Comparison of ENCODE assay signal across 9 cellular contexts in the genomic region with DNA sequence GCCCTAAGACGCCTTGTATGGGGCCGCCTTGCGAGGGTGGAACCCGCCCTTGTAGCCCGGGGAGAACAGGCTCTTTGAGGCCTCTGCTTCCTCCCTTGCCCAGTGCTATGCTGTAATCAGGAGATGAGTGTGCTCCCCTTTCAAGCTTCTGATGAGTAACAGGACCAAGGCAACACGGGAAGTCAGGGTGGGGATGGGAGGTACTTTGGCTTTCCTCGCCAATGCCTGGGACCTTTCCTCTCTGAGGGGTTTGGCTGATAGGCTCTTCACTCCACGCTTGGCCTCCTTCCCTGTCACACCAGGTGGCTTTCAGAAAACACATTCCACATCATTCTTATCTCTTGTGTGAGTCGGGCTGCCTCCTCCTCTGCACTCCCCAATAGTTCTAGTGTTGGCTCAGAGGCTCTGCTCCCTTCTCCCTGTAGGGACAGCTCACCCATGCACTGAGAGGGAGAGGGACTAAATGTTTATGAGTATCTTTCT.
DNase-seq lines count a peak whose midpoint lies in the region; ATAC-seq and TF ChIP-seq lines count a peak whose summit lies in the region.
"Had no signal": no experiment of that assay in that cellular context is flagged by ENCODE, and none has a peak within 500 bp of the region (broad histone marks: within the 10 kb centered on the region; RNA-seq: fewer than 3 reads in every experiment).

No MANE protein-coding gene starts in this region.

- WGBS in heart right ventricle, 2 donors: 38 to 48% methylated on average over 9 of the region's 9 CpGs

- peak overlapping the region in 6 of 10 donors; percentile 25 to 52 (median 34) for H3K27ac ChIP-seq in heart right ventricle

- no peak for TF ChIP-seq CTCF in heart right ventricle (IDR thresholded peaks at IDR 0.05)

- intact Hi-C loops in activated T-helper 1 cell treated with anti-CD3 and anti-CD28 coated beads, Interleukin-12 subunit alpha, Interleukin-12 subunit beta, Interleukin-2, Interleukin-4 antibody, amounts not matched to agents 30 ng/mL and 10 ng/mL and 1 ng/mL, durations not matched to agents 14 hours and 24 hours and 36 hours (cut with micrococcal nuclease): no loop called here
- intact Hi-C loops in heart right ventricle (cut with DNase I): no loop called here

- H3K9me3 Mint-ChIP-seq in activated T-helper 1 cell treated with anti-CD3 and anti-CD28 coated beads, Interleukin-12 subunit alpha, Interleukin-12 subunit beta, Interleukin-2, Interleukin-4 antibody, amounts not matched to agents 30 ng/mL and 10 ng/mL and 1 ng/mL, durations not matched to agents 14 hours and 24 hours and 36 hours: peaks cover 10% of the 10 kb centered on the region
- peaks cover 0 to 4% of the 10 kb centered on the region in 2 donors for H3K9me3 Mint-ChIP-seq in stimulated activated naive CD8-positive, alpha-beta T cell treated with anti-CD3 and anti-CD28 coated beads, Interleukin-15, amount 100 ng/mL, for 72 hours

- H3K9me3 ChIP-seq in heart right ventricle: no peaks in the 10 kb centered on the region

- no peaks in the 10 kb centered on the region for H3K36me3 ChIP-seq in heart right ventricle

- DNase-seq in activated CD8-positive, alpha-beta memory T cell treated with anti-CD3 and anti-CD28 coated beads, Interleukin-2, amount 50 U/mL, for 4 hours: peak; percentile 18
- no peak for DNase-seq in activated CD8-positive, alpha-beta memory T cell treated with anti-CD3 and anti-CD28 coated beads, Interleukin-2, amount 50 U/mL, for 48 hours
- no peak for DNase-seq in activated T-helper 1 cell treated with anti-CD3 and anti-CD28 coated beads, Interleukin-12 subunit alpha, Interleukin-12 subunit beta, Interleukin-2, Interleukin-4 antibody, amounts not matched to agents 30 ng/mL and 10 ng/mL and 1 ng/mL, durations not matched to agents 14 hours and 24 hours and 36 hours (ENCODE audit: low spot score)
- peak; percentile 20 to 44 for DNase-seq in heart right ventricle
- peak in 1 of 2 donors; percentile 24 for DNase-seq in stimulated activated naive CD8-positive, alpha-beta T cell treated with anti-CD3 and anti-CD28 coated beads, Interleukin-15, amount 100 ng/mL, for 72 hours
- DNase-seq in GDM1 (lab: John Stamatoyannopoulos, UW): no peak
- DNase-seq in NCI-H2171 (lab: John Stamatoyannopoulos, UW): no peak
- DNase-seq: H7 had no signal

- no peaks in the 10 kb centered on the region for H3K27me3 Mint-ChIP-seq in activated T-helper 1 cell treated with anti-CD3 and anti-CD28 coated beads, Interleukin-12 subunit alpha, Interleukin-12 subunit beta, Interleukin-2, Interleukin-4 antibody, amounts not matched to agents 30 ng/mL and 10 ng/mL and 1 ng/mL, durations not matched to agents 14 hours and 24 hours and 36 hours (ENCODE audit: insufficient read depth)
- no peaks in the 10 kb centered on the region for H3K27me3 Mint-ChIP-seq in stimulated activated naive CD8-positive, alpha-beta T cell treated with anti-CD3 and anti-CD28 coated beads, Interleukin-15, amount 100 ng/mL, for 72 hours

- no peak overlapping the region for H3K4me3 Mint-ChIP-seq in activated T-helper 1 cell treated with anti-CD3 and anti-CD28 coated beads, Interleukin-12 subunit alpha, Interleukin-12 subunit beta, Interleukin-2, Interleukin-4 antibody, amounts not matched to agents 30 ng/mL and 10 ng/mL and 1 ng/mL, durations not matched to agents 14 hours and 24 hours and 36 hours
- no peak overlapping the region for H3K4me3 Mint-ChIP-seq in stimulated activated naive CD8-positive, alpha-beta T cell treated with anti-CD3 and anti-CD28 coated beads, Interleukin-15, amount 100 ng/mL, for 72 hours

- H3K4me1 ChIP-seq in heart right ventricle: peaks cover 0 to 22% (median 8%) of the 10 kb centered on the region in 9 donors

- peaks cover 66% of the 10 kb centered on the region for H3K4me1 Mint-ChIP-seq in activated T-helper 1 cell treated with anti-CD3 and anti-CD28 coated beads, Interleukin-12 subunit alpha, Interleukin-12 subunit beta, Interleukin-2, Interleukin-4 antibody, amounts not matched to agents 30 ng/mL and 10 ng/mL and 1 ng/mL, durations not matched to agents 14 hours and 24 hours and 36 hours (ENCODE audit: low read depth)
- H3K4me1 Mint-ChIP-seq in stimulated activated naive CD8-positive, alpha-beta T cell treated with anti-CD3 and anti-CD28 coated beads, Interleukin-15, amount 100 ng/mL, for 72 hours: peaks cover 48% of the 10 kb centered on the region

- H3K4me3 ChIP-seq in heart right ventricle: no peak overlapping the region

- ATAC-seq in heart right ventricle (peak; percentile 69 to 97 (median 87)), HG02571 (IDR thresholded peaks at IDR 0.05; ENCODE audit: unreplicated experiment) (no peak)
- ATAC-seq in stimulated activated naive CD8-positive, alpha-beta T cell treated with anti-CD3 and anti-CD28 coated beads, Interleukin-15, amount 100 ng/mL, for 72 hours: peak; percentile 76

- peaks cover 11% of the 10 kb centered on the region for H3K36me3 Mint-ChIP-seq in activated T-helper 1 cell treated with anti-CD3 and anti-CD28 coated beads, Interleukin-12 subunit alpha, Interleukin-12 subunit beta, Interleukin-2, Interleukin-4 antibody, amounts not matched to agents 30 ng/mL and 10 ng/mL and 1 ng/mL, durations not matched to agents 14 hours and 24 hours and 36 hours (ENCODE audit: low read depth)

- H3K27ac Mint-ChIP-seq in activated T-helper 1 cell treated with anti-CD3 and anti-CD28 coated beads, Interleukin-12 subunit alpha, Interleukin-12 subunit beta, Interleukin-2, Interleukin-4 antibody, amounts not matched to agents 30 ng/mL and 10 ng/mL and 1 ng/mL, durations not matched to agents 14 hours and 24 hours and 36 hours: peak overlapping the region; percentile 76
- peak overlapping the region; percentile 66 to 69 for H3K27ac Mint-ChIP-seq in stimulated activated naive CD8-positive, alpha-beta T cell treated with anti-CD3 and anti-CD28 coated beads, Interleukin-15, amount 100 ng/mL, for 72 hours

- H3K27me3 ChIP-seq in heart right ventricle: no peaks in the 10 kb centered on the region

Comparison
In these comparisons a context has a peak if more than half of its experiments do, and no peak if none do; other contexts are left out.
1. DNase-seq: peak in activated CD8-positive, alpha-beta memory T cell treated with anti-CD3 and anti-CD28 coated beads, Interleukin-2, amount 50 U/mL, for 4 hours (single experiment) and heart right ventricle (2 of 2); none in activated CD8-positive, alpha-beta memory T cell treated with anti-CD3 and anti-CD28 coated beads, Interleukin-2, amount 50 U/mL, for 48 hours (single experiment), activated T-helper 1 cell treated with anti-CD3 and anti-CD28 coated beads, Interleukin-12 subunit alpha, Interleukin-12 subunit beta, Interleukin-2, Interleukin-4 antibody, amounts not matched to agents 30 ng/mL and 10 ng/mL and 1 ng/mL, durations not matched to agents 14 hours and 24 hours and 36 hours (single experiment), GDM1 (single experiment) and NCI-H2171 (single experiment).